Comparison of ENCODE assay signal across 1 cellular context in the genomic region with DNA sequence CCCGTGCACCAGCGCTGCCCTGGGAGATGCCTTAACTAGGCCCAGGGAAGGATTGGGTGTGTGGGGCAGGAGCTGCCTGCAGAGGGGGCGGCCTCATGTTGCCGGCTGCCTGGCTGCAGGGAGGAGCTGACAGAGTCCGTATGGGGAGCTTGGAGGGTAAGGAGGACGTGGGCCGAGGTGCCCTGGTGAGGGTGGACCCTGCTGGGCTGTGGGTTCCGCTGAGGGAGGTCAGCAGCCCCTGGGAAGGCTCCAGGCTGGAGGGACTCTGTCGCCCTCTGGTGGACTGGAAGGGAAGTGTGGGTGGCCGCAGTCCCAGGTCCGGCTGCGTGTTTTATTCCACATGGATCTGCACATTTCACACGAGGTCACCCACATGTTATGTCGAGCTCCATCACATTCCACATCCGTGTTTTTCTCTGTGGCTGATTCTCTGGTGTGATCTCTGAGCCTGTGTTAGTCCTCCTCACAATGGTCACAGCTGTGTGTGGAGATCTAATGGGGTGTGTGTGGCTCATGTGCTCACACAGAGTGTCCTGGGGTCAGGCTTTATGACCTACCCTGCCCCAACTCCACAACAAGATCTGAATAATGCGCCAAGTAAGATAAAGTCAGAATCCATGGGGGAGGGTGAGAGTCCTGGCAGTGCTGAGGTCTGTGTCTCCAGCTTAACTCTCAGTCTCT.
TF ChIP-seq lines count a peak whose summit lies in the region.

No MANE protein-coding gene starts in this region.

TF ChIP-seq in HEK293, 187 proteins besides CTCF, POLR2A, EP300 and RAD21 (continued from another document):
- TF ChIP-seq, protein P1, sequence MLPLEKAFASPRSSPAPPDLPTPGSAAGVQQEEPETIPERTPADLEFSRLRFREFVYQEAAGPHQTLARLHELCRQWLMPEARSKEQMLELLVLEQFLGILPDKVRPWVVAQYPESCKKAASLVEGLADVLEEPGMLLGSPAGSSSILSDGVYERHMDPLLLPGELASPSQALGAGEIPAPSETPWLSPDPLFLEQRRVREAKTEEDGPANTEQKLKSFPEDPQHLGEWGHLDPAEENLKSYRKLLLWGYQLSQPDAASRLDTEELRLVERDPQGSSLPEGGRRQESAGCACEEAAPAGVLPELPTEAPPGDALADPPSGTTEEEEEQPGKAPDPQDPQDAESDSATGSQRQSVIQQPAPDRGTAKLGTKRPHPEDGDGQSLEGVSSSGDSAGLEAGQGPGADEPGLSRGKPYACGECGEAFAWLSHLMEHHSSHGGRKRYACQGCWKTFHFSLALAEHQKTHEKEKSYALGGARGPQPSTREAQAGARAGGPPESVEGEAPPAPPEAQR (tag by site-specific recombination; IDR thresholded peaks at IDR 0.05): no peak
- TF ChIP-seq ZNF248 (tag by site-specific recombination; IDR thresholded peaks at IDR 0.05) (no peak), ZNF37A (tag by site-specific recombination; IDR thresholded peaks at IDR 0.05) (no peak)
